In the genomic region with DNA sequence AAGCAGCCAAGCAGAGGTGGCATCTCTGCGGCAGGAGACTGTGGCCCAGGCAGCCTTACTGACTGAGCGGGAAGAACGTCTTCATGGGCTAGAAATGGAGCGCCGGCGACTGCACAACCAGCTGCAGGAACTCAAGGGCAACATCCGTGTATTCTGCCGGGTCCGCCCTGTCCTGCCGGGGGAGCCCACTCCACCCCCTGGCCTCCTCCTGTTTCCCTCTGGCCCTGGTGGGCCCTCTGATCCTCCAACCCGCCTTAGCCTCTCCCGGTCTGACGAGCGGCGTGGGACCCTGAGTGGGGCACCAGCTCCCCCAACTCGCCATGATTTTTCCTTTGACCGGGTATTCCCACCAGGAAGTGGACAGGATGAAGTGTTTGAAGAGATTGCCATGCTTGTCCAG, we compare ENCODE assay signal across 32 cellular contexts.
"Had no signal": no experiment of that assay in that cellular context is flagged by ENCODE, and none has a peak within 500 bp of the region (broad histone marks: within the 10 kb centered on the region; RNA-seq: fewer than 3 reads in every experiment).

No MANE protein-coding gene starts in this region.

- DNase-seq: activated CD4-positive, alpha-beta T cell treated with anti-CD3 and anti-CD28 coated beads for 1 hour; activated CD8-positive, alpha-beta memory T cell treated with anti-CD3 and anti-CD28 coated beads, Interleukin-2, amount 50 U/mL, for 4 hours; activated gamma-delta T cell; activated naive CD4-positive, alpha-beta T cell treated with anti-CD3 and anti-CD28 coated beads, Interleukin-2, amount 10 ng/mL, durations not matched to agents 7 days and 5 days; activated T-cell treated with anti-CD3 and anti-CD28 coated beads, Interleukin-2, amount 50 U/mL, for 1 hour; amygdala; caudate nucleus; dermis blood vessel endothelial cell; effector CD4-positive, alpha-beta T cell; erythroblast; gastrocnemius medialis; glutamatergic neuron; islet precursor cell; left cardiac atrium; left ventricle myocardium superior; mammary epithelial cell; naive B cell; nephron progenitor cell; pancreas; retina; sigmoid colon; small intestine; stimulated activated CD4-positive, alpha-beta T cell treated with anti-CD3 and anti-CD28 coated beads, Interleukin-4, amount 100 ng/mL, for 24 hours; trophoblast cell had no signal

- H3K36me3 ChIP-seq: gastrocnemius medialis, pancreas, prostate gland, sigmoid colon, thoracic aorta had no signal

- H3K9me3 Mint-ChIP-seq: activated naive CD4-positive, alpha-beta T cell treated with anti-CD3 and anti-CD28 coated beads, Interleukin-2, amount 10 ng/mL, durations not matched to agents 7 days and 5 days; activated T-helper 1 cell treated with anti-CD3 and anti-CD28 coated beads, Interleukin-12 subunit alpha, Interleukin-12 subunit beta, Interleukin-2, Interleukin-4 antibody, amounts not matched to agents 30 ng/mL and 10 ng/mL and 1 ng/mL, durations not matched to agents 14 hours and 24 hours and 36 hours; mesothelial cell of epicardium; naive B cell; nephron progenitor cell; stimulated activated effector memory CD8-positive, alpha-beta T cell treated with anti-CD3 and anti-CD28 coated beads, Interleukin-12 subunit alpha, Interleukin-12 subunit beta, amount 100 ng/mL, for 72 hours; stimulated activated naive CD8-positive, alpha-beta T cell treated with anti-CD3 and anti-CD28 coated beads, Interleukin-15, Interleukin-2, amounts not matched to agents 100 ng/mL and 50 ng/mL, for 24 hours; WTC11 had no signal

- H3K4me3 ChIP-seq: gastrocnemius medialis, pancreas, prostate gland, sigmoid colon, thoracic aorta had no signal

- H3K27me3 ChIP-seq: gastrocnemius medialis, neutrophil, pancreas, sigmoid colon had no signal

- H3K4me1 ChIP-seq: pancreas, prostate gland had no signal

- H3K4me3 Mint-ChIP-seq: activated naive CD4-positive, alpha-beta T cell treated with anti-CD3 and anti-CD28 coated beads, Interleukin-2, amount 10 ng/mL, durations not matched to agents 7 days and 5 days; activated T-helper 1 cell treated with anti-CD3 and anti-CD28 coated beads, Interleukin-12 subunit alpha, Interleukin-12 subunit beta, Interleukin-2, Interleukin-4 antibody, amounts not matched to agents 30 ng/mL and 10 ng/mL and 1 ng/mL, durations not matched to agents 14 hours and 24 hours and 36 hours; mesothelial cell of epicardium; nephron progenitor cell; stimulated activated naive CD8-positive, alpha-beta T cell treated with anti-CD3 and anti-CD28 coated beads, Interleukin-15, Interleukin-2, amounts not matched to agents 100 ng/mL and 50 ng/mL, for 24 hours; WTC11 had no signal

- H3K36me3 Mint-ChIP-seq: naive B cell had no signal

- H3K27ac Mint-ChIP-seq: mesothelial cell of epicardium, WTC11 had no signal

- H3K9me3 ChIP-seq: gastrocnemius medialis, neutrophil, pancreas, prostate gland, sigmoid colon, thoracic aorta had no signal

- H3K27me3 Mint-ChIP-seq: activated naive CD4-positive, alpha-beta T cell treated with anti-CD3 and anti-CD28 coated beads, Interleukin-2, amount 10 ng/mL, durations not matched to agents 7 days and 5 days; naive B cell; stimulated activated naive CD8-positive, alpha-beta T cell treated with anti-CD3 and anti-CD28 coated beads, Interleukin-15, Interleukin-2, amounts not matched to agents 100 ng/mL and 50 ng/mL, for 24 hours had no signal

- H3K27ac ChIP-seq: gastrocnemius medialis, neutrophil, pancreas, prostate gland, sigmoid colon, thoracic aorta had no signal
